5 cellular contexts compared by ENCODE assay signal in genomic region chr7:155686620-155687324, GRCh38. TPM values are rescaled to one million over a fixed set of nuclear protein-coding genes. Genes with fewer than 3 reads are reported as not detected.
DNase-seq lines count a peak whose midpoint lies in the region; ATAC-seq, FAIRE-seq and TF ChIP-seq lines count a peak whose summit lies in the region.
"Not testable (repeated sequence)": the region's sequence is repeated elsewhere in the genome, so short reads cannot be mapped to it uniquely, and the experiment has no call there.

No MANE protein-coding gene starts in this region.

- H3K9ac ChIP-seq in K562 (ENCODE audit: insufficient read depth in 1 of 2, low read depth in 2 of 2, low read length in 2 of 2): not testable (repeated sequence)

- not testable (repeated sequence) for H3K27me3 Mint-ChIP-seq in activated naive CD4-positive, alpha-beta T cell treated with anti-CD3 and anti-CD28 coated beads, Interleukin-2, amount 50 U/mL, for 24 hours; endothelial cell (ENCODE audit: unreplicated experiment)

- H3K36me3 ChIP-seq in HEK293 (ENCODE audit: control insufficient read depth in 2 of 2, insufficient read depth in 1 of 2, low read length in 2 of 2): peaks cover 0 to 18% of the 10 kb centered on the region in 2 experiments; a peak in 2 of 3 replicates
- peaks cover 44% of the 10 kb centered on the region for H3K36me3 ChIP-seq in K562 (ENCODE audit: control insufficient read depth, insufficient read depth, low read length)

- in situ Hi-C loops in K562 (cut with MboI): not testable (repeated sequence)

- not testable (repeated sequence) for H3K9me3 ChIP-seq in HEK293 (ENCODE audit: control insufficient read depth, insufficient read depth, low read depth, low read length); K562 (replicated peaks; ENCODE audit: control insufficient read depth, insufficient read depth, low read depth, low read length)

- POLR2A ChIA-PET in HEK293 (lab: Yijun Ruan, JAX): not testable (repeated sequence)
- POLR2A ChIA-PET in K562 (lab: Yijun Ruan, JAX): interaction anchor here (0.6 kb wide), 1 partner anchor 10 kb away, joined by 3 read pairs; no protein-coding TSS in a partner anchor

- H4K20me1 ChIP-seq in K562 (replicated peaks; ENCODE audit: control insufficient read depth, insufficient read depth, low read length): not testable (repeated sequence)

- not testable (repeated sequence) for H3K4me1 ChIP-seq in HEK293 (ENCODE audit: control insufficient read depth, insufficient read depth, low read length)
- peaks cover 0 to 13% of the 10 kb centered on the region in 2 experiments; a peak in 3 of 5 replicates for H3K4me1 ChIP-seq in K562 (replicated peaks in 1 of 2; ENCODE audit: control insufficient read depth in 2 of 2, insufficient read depth in 2 of 2, low read length in 2 of 2)

- ATAC-seq in SK-N-SH treated with all-trans-retinoic acid at 6 μM for 48 hours, K562: not testable (repeated sequence)

- TF ChIP-seq CTCF in HEK293 (tag by site-specific recombination; IDR thresholded peaks at IDR 0.05); K562 (IDR thresholded peaks at IDR 0.05 in 2 of 3, conservative IDR thresholded peaks at IDR 0.05 in 1 of 3; ENCODE audit: insufficient read depth in 2 of 3, low read depth in 1 of 3, low read length in 3 of 3); endothelial cell (IDR thresholded peaks at IDR 0.05; ENCODE audit: unreplicated experiment): not testable (repeated sequence)

- not testable (repeated sequence) for H3K27me3 ChIP-seq in K562 (ENCODE audit: control insufficient read depth in 2 of 2, insufficient read depth in 2 of 2, low read length in 2 of 2)

- not testable (repeated sequence) for H3K4me3 Mint-ChIP-seq in activated naive CD4-positive, alpha-beta T cell treated with anti-CD3 and anti-CD28 coated beads, Interleukin-2, amount 50 U/mL, for 24 hours
- peak overlapping the region; percentile 20 for H3K4me3 Mint-ChIP-seq in endothelial cell (ENCODE audit: unreplicated experiment)

- DNase-seq in K562 (ENCODE audit: extremely low read depth in 1 of 4, low spot score in 3 of 4); endothelial cell (ENCODE audit: low spot score): not testable (repeated sequence)

- intact Hi-C loops in K562 (cut with micrococcal nuclease): not testable (repeated sequence)

- TF ChIP-seq POLR2A in K562 (conservative IDR thresholded peaks at IDR 0.05): not testable (repeated sequence)

- peaks cover 81% of the 10 kb centered on the region for H3K4me1 Mint-ChIP-seq in activated naive CD4-positive, alpha-beta T cell treated with anti-CD3 and anti-CD28 coated beads, Interleukin-2, amount 50 U/mL, for 24 hours
- H3K4me1 Mint-ChIP-seq in endothelial cell (ENCODE audit: unreplicated experiment): peaks cover 30% of the 10 kb centered on the region

- CTCF ChIA-PET in HEK293 (lab: Yijun Ruan, JAX); K562 (lab: Yijun Ruan, JAX; ENCODE audit: low intra/inter-chr PET ratio): not testable (repeated sequence)

- not testable (repeated sequence) for FAIRE-seq in K562 (lab: Jason Lieb, UNC)

- H3K79me2 ChIP-seq in K562 (ENCODE audit: control insufficient read depth, insufficient read depth, low read length): peaks cover 66% of the 10 kb centered on the region

- 73% methylated on average over 2 of the region's 2 CpGs for WGBS in K562 (ENCODE audit: insufficient coverage, low coverage, missing lambda C conversion rate)

- H3K9me3 Mint-ChIP-seq in activated naive CD4-positive, alpha-beta T cell treated with anti-CD3 and anti-CD28 coated beads, Interleukin-2, amount 50 U/mL, for 24 hours; endothelial cell (ENCODE audit: unreplicated experiment): not testable (repeated sequence)

- H3K27ac ChIP-seq in HEK293 (ENCODE audit: extremely low read depth, low read depth, low read length); K562 (ENCODE audit: extremely low read depth, low read depth, low read length): not testable (repeated sequence)

- H3K9me1 ChIP-seq in K562 (ENCODE audit: control insufficient read depth, insufficient read depth, low read length): not testable (repeated sequence)

- peaks cover 36% of the 10 kb centered on the region for H3K36me3 Mint-ChIP-seq in activated naive CD4-positive, alpha-beta T cell treated with anti-CD3 and anti-CD28 coated beads, Interleukin-2, amount 50 U/mL, for 24 hours
- H3K36me3 Mint-ChIP-seq in endothelial cell (ENCODE audit: low read depth, unreplicated experiment): peaks cover 50% of the 10 kb centered on the region

- peak overlapping the region; percentile 8 for H3K27ac Mint-ChIP-seq in activated naive CD4-positive, alpha-beta T cell treated with anti-CD3 and anti-CD28 coated beads, Interleukin-2, amount 50 U/mL, for 24 hours
- not testable (repeated sequence) for H3K27ac Mint-ChIP-seq in endothelial cell (ENCODE audit: unreplicated experiment)

- not testable (repeated sequence) for H2AFZ ChIP-seq in K562 (ENCODE audit: low read depth, low read length)

- not testable (repeated sequence) for BruUV-seq in K562 (replicated peaks; lab: Mats Ljungman, UMichigan)

- not testable (repeated sequence) for TF ChIP-seq EP300 in K562 (IDR thresholded peaks at IDR 0.05; ENCODE audit: low read length)

- H3K4me2 ChIP-seq in K562 (ENCODE audit: insufficient read depth, low read length): not testable (repeated sequence)

- TF ChIP-seq RAD21 in K562 (CRISPR knock-in tag; conservative IDR thresholded peaks at IDR 0.05 in 1 of 2, IDR thresholded peaks at IDR 0.05 in 1 of 2): not testable (repeated sequence)

- not testable (repeated sequence) for H3K4me3 ChIP-seq in HEK293 (ENCODE audit: low read depth, low read length); K562

TF ChIP-seq in HEK293, 187 proteins besides CTCF, POLR2A, EP300 and RAD21 (continues in another document):
- TF ChIP-seq ZNF184 (tag by site-specific recombination; IDR thresholded peaks at IDR 0.05): peak; percentile 96
- TF ChIP-seq ZNF146 (tag by site-specific recombination; IDR thresholded peaks at IDR 0.05): peak; percentile 96
- peak; percentile 68 for TF ChIP-seq ZNF580 (tag by site-specific recombination; IDR thresholded peaks at IDR 0.05)

TF ChIP-seq in SK-N-SH treated with all-trans-retinoic acid at 6 μM for 48 hours, 23 proteins besides CTCF, POLR2A, EP300 and RAD21:
- 0 out of 2 replicates have a peak, but pooled peaks have one; percentile 26 for TF ChIP-seq ZNF8 (CRISPR knock-in tag; IDR thresholded peaks at IDR 0.05)

TF ChIP-seq in K562, 482 proteins besides CTCF, POLR2A, EP300 and RAD21:
- peak; percentile 26 for TF ChIP-seq ZNF146 (CRISPR knock-in tag; IDR thresholded peaks at IDR 0.05; ENCODE audit: unreplicated experiment)
- TF ChIP-seq BCOR (IDR thresholded peaks at IDR 0.05): peak; percentile 80
- peak in 1 of 2 experiments; percentile 28; a peak in 1 of 4 replicates for TF ChIP-seq KDM1A (IDR thresholded peaks at IDR 0.05)
- TF ChIP-seq HDAC2 (IDR thresholded peaks at IDR 0.05): peak; percentile 38; the same call in 1 of the 2 replicates
- peak; percentile 22; the same call in 1 of the 2 replicates for TF ChIP-seq SMARCA5 (IDR thresholded peaks at IDR 0.05)

RNA-seq across cellular contexts. Expression of gene RBM33, which starts 42.3 kb away (rescaled TPM):
- 115 and 326 TPM in 2 replicates for total RNA-seq in K562 (2011; cell fraction: chromatin; rRNA removed; ENCODE audit: low replicate concordance)
- 62.0 and 78.6 TPM in 2 replicates for total RNA-seq in K562 (2011; cell fraction: nucleolus; rRNA removed)
- 144 and 212 TPM in 2 replicates for total RNA-seq in K562 (2011; cell fraction: nucleoplasm; rRNA removed)
- total RNA-seq in K562 (2014; rRNA removed) (29.9 and 41.8 TPM in 2 replicates), K562 (2014; rRNA removed; fragmentation: Illumina TruSeq; extraction: Trizol) (39.3 and 47.4 TPM in 2 replicates), K562 (2015; rRNA removed; fragmentation: Illumina TruSeq; extraction: Trizol) (32.8 and 33.9 TPM in 2 replicates), K562 (2021) (67.6 and 80.7 TPM in 2 replicates), endothelial cell (ENCODE audit: unreplicated experiment) (65.3 TPM)
- polyA plus RNA-seq in K562 (2011; rRNA removed) (16.1 and 17.0 TPM in 2 replicates), K562 (2014; fragmentation: Illumina TruSeq; extraction: Trizol) (23.0 and 28.7 TPM in 2 replicates), K562 (2014; fragmentation: Nextera tagmentation; extraction: Ambion mirVana) (1 to 10 TPM; 4.4 to 4.7 TPM), K562 (2014; rRNA removed) (27.3 and 31.7 TPM in 2 replicates)
- 11.1 and 15.9 TPM in 2 replicates for polyA plus RNA-seq in K562 (2011; cell fraction: cytosol; rRNA removed)
- polyA plus RNA-seq in K562 (2011; cell fraction: nucleus; rRNA removed): 97.0 and 123 TPM in 2 replicates
- 23.0 and 24.9 TPM in 2 replicates for polyA plus RNA-seq in K562 (2012)
- 84.2 and 91.2 TPM in 2 replicates for polyA minus RNA-seq in K562 (2011; rRNA and poly(A)+ RNA removed)
- 23.9 and 28.3 TPM in 2 replicates for polyA minus RNA-seq in K562 (2011; cell fraction: cytosol; rRNA and poly(A)+ RNA removed)
- 74.0 and 74.6 TPM in 2 replicates for polyA minus RNA-seq in K562 (2011; cell fraction: nucleus; rRNA and poly(A)+ RNA removed)
